Comparison of ENCODE assay signal across 1 cellular context in genomic region chr1:172470149-172470548, GRCh38.
TF ChIP-seq lines count a peak whose summit lies in the region.

No MANE protein-coding gene starts in this region.

TF ChIP-seq in HepG2, 621 proteins besides CTCF, POLR2A, EP300 and RAD21 (continued from another document and continues in another):
- TF ChIP-seq NFAT5 (CRISPR knock-in tag; IDR thresholded peaks at IDR 0.05): no peak
- TF ChIP-seq E2F5 (CRISPR knock-in tag; conservative IDR thresholded peaks at IDR 0.05): no peak
- TF ChIP-seq GATA4 (IDR thresholded peaks at IDR 0.05; ENCODE audit: borderline replicate concordance, low read depth): peak; percentile 92
- 0 out of 2 replicates have a peak, but pooled peaks have one; percentile 21 for TF ChIP-seq ZNF124 (CRISPR knock-in tag; IDR thresholded peaks at IDR 0.05)
- TF ChIP-seq ZNF253 (CRISPR knock-in tag; IDR thresholded peaks at IDR 0.05; ENCODE audit: borderline replicate concordance): no peak
- TF ChIP-seq ASH2L (IDR thresholded peaks at IDR 0.05; ENCODE audit: insufficient read length, low read depth, low read length): peak; percentile 76
- no peak for TF ChIP-seq NONO (IDR thresholded peaks at IDR 0.05)
- TF ChIP-seq NONO (CRISPR knock-in tag; conservative IDR thresholded peaks at IDR 0.05): no peak
- no peak for TF ChIP-seq MBD4 (IDR thresholded peaks at IDR 0.05; ENCODE audit: borderline replicate concordance, low read length)
- no peak for TF ChIP-seq ZNF10 (CRISPR knock-in tag; IDR thresholded peaks at IDR 0.05; ENCODE audit: borderline replicate concordance, low read depth)
- peak; percentile 79 for TF ChIP-seq NFIC (IDR thresholded peaks at IDR 0.05; ENCODE audit: low read length)
- TF ChIP-seq RBFOX2 (IDR thresholded peaks at IDR 0.05; ENCODE audit: low read depth, low read length): no peak
- no peak for TF ChIP-seq ZNF777 (CRISPR knock-in tag; IDR thresholded peaks at IDR 0.05)
- TF ChIP-seq NR2F6 (IDR thresholded peaks at IDR 0.05): peak; percentile 34
- peak; percentile 67 for TF ChIP-seq NR2F6 (CRISPR knock-in tag; IDR thresholded peaks at IDR 0.05)
- TF ChIP-seq CSRNP2 (CRISPR knock-in tag; conservative IDR thresholded peaks at IDR 0.05; ENCODE audit: low read depth): no peak
- peak; percentile 83 for TF ChIP-seq TEAD3 (CRISPR knock-in tag; optimal IDR thresholded peaks at IDR 0.05; ENCODE audit: borderline replicate concordance)
- no peak for TF ChIP-seq ZNF318 (CRISPR knock-in tag; IDR thresholded peaks at IDR 0.05)
- TF ChIP-seq NR2F2 (IDR thresholded peaks at IDR 0.05; ENCODE audit: borderline replicate concordance, low read depth): no peak
- TF ChIP-seq ARNT (IDR thresholded peaks at IDR 0.05): no peak
- no peak for TF ChIP-seq BCL3 (CRISPR knock-in tag; IDR thresholded peaks at IDR 0.05)
- peak; percentile 36 for TF ChIP-seq SKI (IDR thresholded peaks at IDR 0.05; ENCODE audit: partially characterized antibody)
- no peak for TF ChIP-seq CREBL2 (CRISPR knock-in tag; IDR thresholded peaks at IDR 0.05; ENCODE audit: borderline replicate concordance)
- TF ChIP-seq HOXA9 (CRISPR knock-in tag; IDR thresholded peaks at IDR 0.05; ENCODE audit: borderline replicate concordance): no peak
- peak; percentile 38; the same call in 1 of the 2 replicates for TF ChIP-seq ATF3 (CRISPR knock-in tag; IDR thresholded peaks at IDR 0.05)
- TF ChIP-seq HMG20B (CRISPR knock-in tag; conservative IDR thresholded peaks at IDR 0.05): peak; percentile 62; the same call in 1 of the 2 replicates
- TF ChIP-seq ZNF780A (CRISPR knock-in tag; IDR thresholded peaks at IDR 0.05): no peak
- TF ChIP-seq ZNF350 (CRISPR knock-in tag; IDR thresholded peaks at IDR 0.05; ENCODE audit: borderline replicate concordance, low read depth): no peak
- TF ChIP-seq TCF12 (IDR thresholded peaks at IDR 0.05): no peak
- TF ChIP-seq TCF12 (CRISPR knock-in tag; IDR thresholded peaks at IDR 0.05): 0 out of 2 replicates have a peak, but pooled peaks have one; percentile 35
- peak; percentile 67 for TF ChIP-seq MED1 (CRISPR knock-in tag; IDR thresholded peaks at IDR 0.05)
- peak; percentile 78 for TF ChIP-seq MLX (CRISPR knock-in tag; IDR thresholded peaks at IDR 0.05)
- peak; percentile 52 for TF ChIP-seq NKX3-1 (CRISPR knock-in tag; IDR thresholded peaks at IDR 0.05)
- TF ChIP-seq MZF1 (CRISPR knock-in tag; IDR thresholded peaks at IDR 0.05; ENCODE audit: borderline replicate concordance): no peak
- no peak for TF ChIP-seq DBP (CRISPR knock-in tag; IDR thresholded peaks at IDR 0.05; ENCODE audit: not compliant biosample characterization)
- peak; percentile 93 for TF ChIP-seq MEF2D (CRISPR knock-in tag; IDR thresholded peaks at IDR 0.05)
- TF ChIP-seq RXRA (CRISPR knock-in tag; IDR thresholded peaks at IDR 0.05): no peak
- TF ChIP-seq ZNF746 (CRISPR knock-in tag; IDR thresholded peaks at IDR 0.05): no peak
- TF ChIP-seq ZFP90 (CRISPR knock-in tag; IDR thresholded peaks at IDR 0.05; ENCODE audit: borderline replicate concordance): no peak
